Comparison of ENCODE assay signal across 8 cellular contexts in the genomic region with DNA sequence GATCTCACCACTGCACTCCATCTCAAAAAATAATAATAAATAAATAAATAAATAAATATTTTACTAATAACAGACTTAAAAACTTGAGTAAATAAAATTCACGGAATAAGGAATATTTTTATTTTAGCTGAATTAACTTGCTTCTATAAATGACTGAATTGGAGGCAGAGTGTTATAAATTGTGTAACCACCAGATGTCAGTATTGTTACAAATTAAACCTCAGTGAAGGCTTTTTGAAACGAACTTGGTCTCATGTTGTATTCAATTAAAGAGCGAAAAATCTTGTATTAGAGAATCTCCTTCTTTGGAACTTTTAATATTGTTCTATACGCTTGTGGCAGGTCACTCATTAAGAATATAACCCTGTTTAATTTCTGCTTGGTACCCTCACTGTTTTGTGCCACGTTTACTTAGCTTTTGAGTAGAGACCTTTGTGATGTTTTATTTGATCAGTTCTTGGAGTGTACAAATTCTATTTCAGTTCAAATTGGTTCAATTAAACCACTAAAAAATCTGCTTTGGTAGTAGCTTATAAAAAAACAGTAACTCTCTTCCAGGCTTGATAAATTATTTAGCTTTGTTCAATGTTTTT. TPM values are rescaled to one million over a fixed set of nuclear protein-coding genes. Genes with fewer than 3 reads are reported as not detected.
DNase-seq lines count a peak whose midpoint lies in the region; ATAC-seq and TF ChIP-seq lines count a peak whose summit lies in the region.

No MANE protein-coding gene starts in this region.

- H3K4me3 ChIP-seq in adrenal gland = no peak overlapping the region
- H3K4me3 ChIP-seq in upper lobe of left lung = no peak overlapping the region

- TF ChIP-seq POLR2A in adrenal gland (IDR thresholded peaks at IDR 0.05) (no peak), upper lobe of left lung (IDR thresholded peaks at IDR 0.05) (no peak)

- H3K36me3 ChIP-seq in adrenal gland (replicated peaks in 1 of 2) (no peaks in the 10 kb centered on the region), upper lobe of left lung (no peaks in the 10 kb centered on the region)

- TF ChIP-seq CTCF in adrenal gland (IDR thresholded peaks at IDR 0.05) (peak; percentile 49 to 76 (median 62)), upper lobe of left lung (IDR thresholded peaks at IDR 0.05) (peak in 5 of 6 experiments; percentile 57 to 66 (median 62))

- H3K27me3 ChIP-seq in adrenal gland = peaks cover 11% of the 10 kb centered on the region
- H3K27me3 ChIP-seq in upper lobe of left lung = peaks cover 0 to 4% (median 0%) of the 10 kb centered on the region in 4 donors

- WGBS in adrenal gland, 4 donors = 13 to 19% (median 18%) methylated on average over 5 of the region's 5 CpGs
- WGBS in upper lobe of left lung, 2 donors = 17 to 20% methylated on average over 5 of the region's 5 CpGs

- ATAC-seq in HG02798 (IDR thresholded peaks at IDR 0.05; ENCODE audit: poor library complexity, unreplicated experiment) (peak; percentile 72), upper lobe of left lung (ENCODE audit: low FRiP score in 2 of 2) (peak in 1 of 2 donors; percentile 59), GM18870 (IDR thresholded peaks at IDR 0.05; ENCODE audit: unreplicated experiment) (no peak)

- peak; percentile 25 for DNase-seq in GF-D8 (lab: John Stamatoyannopoulos, UW)
- peak; percentile 10 for DNase-seq in NCI-H2171 (lab: John Stamatoyannopoulos, UW)
- DNase-seq in adrenal gland = no peak
- DNase-seq in inferior parietal cortex (ENCODE audit: extremely low spot score) = peak; percentile 78
- no peak for DNase-seq in upper lobe of left lung
- no peak for DNase-seq in activated CD4-positive, alpha-beta T cell treated with anti-CD3 and anti-CD28 coated beads for 48 hours

- H3K4me1 ChIP-seq in adrenal gland (replicated peaks in 1 of 2) = no peaks in the 10 kb centered on the region
- H3K4me1 ChIP-seq in upper lobe of left lung = no peaks in the 10 kb centered on the region

- TF ChIP-seq EP300 in upper lobe of left lung (IDR thresholded peaks at IDR 0.05) = no peak

- H3K9me3 ChIP-seq in adrenal gland (replicated peaks in 1 of 3) = no peaks in the 10 kb centered on the region
- no peaks in the 10 kb centered on the region for H3K9me3 ChIP-seq in upper lobe of left lung

- intact Hi-C loops in adrenal gland (cut with DNase I) = loop anchor here (5.0 kb wide), 2 partner anchors 97 to 737 kb away; no protein-coding TSS in a partner anchor

- no peak overlapping the region for H3K27ac ChIP-seq in adrenal gland
- no peak overlapping the region for H3K27ac ChIP-seq in upper lobe of left lung

RNA-seq across cellular contexts. Expression of a gene that starts 45.6 kb away (rescaled TPM):
- total RNA-seq in adrenal gland (1 to 10 TPM in 4 of 8 donors, under 1 TPM in 4; 0.12 to 5.5 (median 0.96) TPM), upper lobe of left lung (10 to 100 TPM in 5 of 6 donors, 1 to 10 TPM in 1; 9.3 to 19.6 (median 15.0) TPM)
- 1 to 10 TPM in 1 of 3 donors, under 1 TPM in 2; 0.17 to 1.6 (median 0.56) TPM for polyA plus RNA-seq in adrenal gland

Comparison
In these comparisons a context has a peak if more than half of its experiments do, and no peak if none do; other contexts are left out.
1. DNase-seq: peak in GF-D8 (single experiment), NCI-H2171 (single experiment) and inferior parietal cortex (single experiment); none in adrenal gland (0 of 7), upper lobe of left lung (0 of 2) and activated CD4-positive, alpha-beta T cell treated with anti-CD3 and anti-CD28 coated beads for 48 hours (single experiment).